In genomic region chr18:60500960-60501359, GRCh38 we compare ENCODE assay signal across 20 cellular contexts.
"Had no signal": no experiment of that assay in that cellular context is flagged by ENCODE, and none has a peak within 500 bp of the region (broad histone marks: within the 10 kb centered on the region; RNA-seq: fewer than 3 reads in every experiment).

No MANE protein-coding gene starts in this region.

- H3K36me3 ChIP-seq: left ventricle myocardium inferior, ovary, right atrium auricular region, right lobe of liver, tibial nerve, uterus had no signal

- H3K9me3 ChIP-seq: left ventricle myocardium inferior, ovary, right atrium auricular region, right lobe of liver, tibial nerve, uterus had no signal

- H3K27me3 ChIP-seq: ovary, right atrium auricular region, right lobe of liver, tibial nerve, uterus had no signal

- H3K4me2 ChIP-seq: smooth muscle cell had no signal

- H3K4me3 ChIP-seq: left ventricle myocardium inferior, lung, ovary, right atrium auricular region, right lobe of liver, smooth muscle cell, tibial nerve, uterus had no signal

- ATAC-seq: naive thymus-derived CD4-positive, alpha-beta T cell; natural killer cell treated with Interleukin-12 subunit alpha and Interleukin-12 subunit beta and Interleukin-15 and Interleukin-18, amount 100 ng/mL, for 72 hours; right lobe of liver; stimulated activated memory B cell treated with anti-CD40 and anti-IgM and Interleukin-4, amounts not matched to agents 10 μg/mL and 1 μg/mL and 100 μg/mL, for 72 hours; stimulated activated naive CD8-positive, alpha-beta T cell treated with anti-CD3 and anti-CD28 coated beads, Interleukin-15, amount 100 ng/mL, for 72 hours had no signal

- H3K27ac ChIP-seq: left ventricle myocardium inferior, ovary, right atrium auricular region, right lobe of liver, tibial nerve, uterus had no signal

- H3K4me1 ChIP-seq: left ventricle myocardium inferior, right atrium auricular region, right lobe of liver, tibial nerve, uterus had no signal

- DNase-seq: islet precursor cell; left ventricle myocardium inferior; mesendoderm; naive thymus-derived CD4-positive, alpha-beta T cell; ovary; right lobe of liver; stimulated activated CD4-positive, alpha-beta T cell treated with anti-CD3 and anti-CD28 coated beads, Interleukin-1b, Interleukin-23, amount 100 ng/mL, for 48 hours; stimulated activated CD4-positive, alpha-beta T cell treated with anti-CD3 and anti-CD28 coated beads, Interleukin-2, amount 100 ng/mL, for 48 hours; stimulated activated CD4-positive, alpha-beta T cell treated with anti-CD3 and anti-CD28 coated beads, Interleukin-4, amount 100 ng/mL, for 4 hours; stimulated activated CD8-positive, alpha-beta memory T cell treated with anti-CD3 and anti-CD28 coated beads, Interleukin-4, amount 100 ng/mL, for 48 hours; stimulated activated naive CD4-positive, alpha-beta T cell treated with Interleukin-2 at 50 U/mL for 16 hours; stimulated activated naive CD8-positive, alpha-beta T cell treated with anti-CD3 and anti-CD28 coated beads, Interleukin-15, amount 100 ng/mL, for 72 hours; substantia nigra; uterus had no signal
